In genomic region chr1:174266991-174267612, GRCh38 we compare ENCODE assay signal across 25 cellular contexts.
A peak's percentile ranks its signal among the peaks of the same experiment; 100 is the strongest.
DNase-seq lines count a peak whose midpoint lies in the region; ATAC-seq and TF ChIP-seq lines count a peak whose summit lies in the region.
"Had no signal": no experiment of that assay in that cellular context is flagged by ENCODE, and none has a peak within 500 bp of the region (broad histone marks: within the 10 kb centered on the region; RNA-seq: fewer than 3 reads in every experiment).

No MANE protein-coding gene starts in this region.

- H3K9me3 ChIP-seq in right atrium auricular region: no peaks in the 10 kb centered on the region
- no peaks in the 10 kb centered on the region for H3K9me3 ChIP-seq in liver (ENCODE audit: control insufficient read depth in 4 of 4, low read length in 3 of 4)
- H3K9me3 ChIP-seq: adrenal gland, left lung, upper lobe of left lung had no signal

- DNase-seq in Right ventricle myocardium superior: no peak
- DNase-seq in right atrium auricular region (ENCODE audit: low spot score): no peak
- DNase-seq in epidermal melanocyte (ENCODE audit: insufficient read length, low spot score): peak; percentile 19
- no peak for DNase-seq in dedifferentiated amniotic fluid mesenchymal stem cell (ENCODE audit: extremely low spot score)
- no peak for DNase-seq in C1 segment of cervical spinal cord (lab: John Stamatoyannopoulos, UW)
- no peak for DNase-seq in cerebellar cortex (ENCODE audit: low spot score)
- DNase-seq in foreskin fibroblast: no peak
- DNase-seq: activated CD4-positive, alpha-beta memory T cell treated with anti-CD3 and anti-CD28 coated beads for 36 hours; activated CD4-positive, alpha-beta T cell treated with anti-CD3 and anti-CD28 coated beads for 1 hour; activated naive CD4-positive, alpha-beta T cell treated with anti-CD3 and anti-CD28 coated beads for 36 hours; adrenal gland; brain microvascular endothelial cell; CD4-positive, alpha-beta T cell; effector CD4-positive, alpha-beta T cell; EL; GOT3; left lung; naive thymus-derived CD8-positive, alpha-beta T cell; NCI-H1092; NCI-H1694 treated with DMSO at 0.1 percent for 48 hours; NCI-H446 treated with DMSO at 0.1 percent for 48 hours; occipital lobe; upper lobe of left lung had no signal

- peak; percentile 52 to 55 for TF ChIP-seq RAD21 in liver (IDR thresholded peaks at IDR 0.05)

- 19% methylated on average over 1 of the region's 1 CpG for WGBS in liver

- H3K9ac ChIP-seq in liver (ENCODE audit: low read depth in 1 of 2, low read length in 2 of 2): peak overlapping the region in 1 of 2 donors; percentile 34

- no peaks in the 10 kb centered on the region for H3K36me3 ChIP-seq in right atrium auricular region
- H3K36me3 ChIP-seq in liver (ENCODE audit: control insufficient read depth in 4 of 4, insufficient read depth in 3 of 4, low read depth in 1 of 4, low read length in 3 of 4): no peaks in the 10 kb centered on the region
- H3K36me3 ChIP-seq: adrenal gland, brain microvascular endothelial cell, left lung, upper lobe of left lung had no signal

- ATAC-seq in Right ventricle myocardium superior (ENCODE audit: poor library complexity): peak; percentile 74
- ATAC-seq: left lung; naive thymus-derived CD8-positive, alpha-beta T cell; stimulated activated effector memory CD8-positive, alpha-beta T cell treated with anti-CD3 and anti-CD28 coated beads, Interleukin-12 subunit alpha, Interleukin-12 subunit beta, amount 100 ng/mL, for 72 hours had no signal

- H3K27me3 ChIP-seq in right atrium auricular region (no peaks in the 10 kb centered on the region), liver (ENCODE audit: control insufficient read depth in 4 of 4, insufficient read depth in 4 of 4, low read length in 3 of 4) (no peaks in the 10 kb centered on the region)
- H3K27me3 ChIP-seq: adrenal gland, brain microvascular endothelial cell, left lung, upper lobe of left lung had no signal

- TF ChIP-seq CTCF in right atrium auricular region (IDR thresholded peaks at IDR 0.05): no peak
- TF ChIP-seq CTCF in liver (IDR thresholded peaks at IDR 0.05; ENCODE audit: low read depth, low read length, missing input control): no peak
- no peak for TF ChIP-seq CTCF in foreskin fibroblast (IDR thresholded peaks at IDR 0.05; ENCODE audit: low read depth, low read length)

- H3K4me1 ChIP-seq in right atrium auricular region (peaks cover 0 to 16% of the 10 kb centered on the region in 2 donors), liver (ENCODE audit: control insufficient read depth in 4 of 4, insufficient read depth in 4 of 4, low read length in 3 of 4) (peaks cover 0 to 26% (median 13%) of the 10 kb centered on the region in 4 donors)
- H3K4me1 ChIP-seq: adrenal gland, upper lobe of left lung had no signal

- intact Hi-C loops in Right ventricle myocardium superior (cut with DNase I): no loop called here

- H3K4me3 ChIP-seq in right atrium auricular region: no peak overlapping the region
- H3K4me3 ChIP-seq in liver (ENCODE audit: low read depth in 1 of 3, low read length in 3 of 3): no peak overlapping the region
- H3K4me3 ChIP-seq in foreskin fibroblast (ENCODE audit: low read depth in 1 of 2, low read length in 2 of 2): no peak overlapping the region
- H3K4me3 ChIP-seq: adrenal gland, left lung, upper lobe of left lung had no signal

- peak overlapping the region in 1 of 2 donors; percentile 18 for H3K27ac ChIP-seq in right atrium auricular region
- H3K27ac ChIP-seq in liver (ENCODE audit: low read depth in 1 of 2, low read length in 2 of 2): peak overlapping the region; percentile 9 to 13
- H3K27ac ChIP-seq: adrenal gland, brain microvascular endothelial cell, left lung, upper lobe of left lung had no signal

TF ChIP-seq in liver, 16 proteins besides CTCF, POLR2A, EP300 and RAD21:
- TF ChIP-seq HNF4A (conservative IDR thresholded peaks at IDR 0.05) (peak; percentile 93 to 96), GABPA (IDR thresholded peaks at IDR 0.05 in 1 of 2, conservative IDR thresholded peaks at IDR 0.05 in 1 of 2) (peak in 1 of 2 donors; percentile 15), ZBTB33 (IDR thresholded peaks at IDR 0.05) (peak; percentile 83), FOXA2 (IDR thresholded peaks at IDR 0.05) (peak; percentile 100), FOXA1 (IDR thresholded peaks at IDR 0.05) (peak; percentile 99), RXRA (IDR thresholded peaks at IDR 0.05) (peak; percentile 91 to 92), YY1 (IDR thresholded peaks at IDR 0.05) (peak; percentile 55), EGR1 (IDR thresholded peaks at IDR 0.05; ENCODE audit: low read depth in 2 of 2) (peak in 1 of 2 donors; percentile 17), MAX (IDR thresholded peaks at IDR 0.05) (peak; percentile 78), TAF1 (conservative IDR thresholded peaks at IDR 0.05) (no peak), JUND (IDR thresholded peaks at IDR 0.05) (peak; percentile 41 to 87), HNF4G (IDR thresholded peaks at IDR 0.05) (peak; percentile 83), REST (IDR thresholded peaks at IDR 0.05) (peak; percentile 46), SP1 (IDR thresholded peaks at IDR 0.05) (peak; percentile 89), NR2F2 (IDR thresholded peaks at IDR 0.05) (peak; percentile 52), ATF3 (IDR thresholded peaks at IDR 0.05) (peak; percentile 14)
